ENCODE assay signal across 14 cellular contexts in the genomic region with DNA sequence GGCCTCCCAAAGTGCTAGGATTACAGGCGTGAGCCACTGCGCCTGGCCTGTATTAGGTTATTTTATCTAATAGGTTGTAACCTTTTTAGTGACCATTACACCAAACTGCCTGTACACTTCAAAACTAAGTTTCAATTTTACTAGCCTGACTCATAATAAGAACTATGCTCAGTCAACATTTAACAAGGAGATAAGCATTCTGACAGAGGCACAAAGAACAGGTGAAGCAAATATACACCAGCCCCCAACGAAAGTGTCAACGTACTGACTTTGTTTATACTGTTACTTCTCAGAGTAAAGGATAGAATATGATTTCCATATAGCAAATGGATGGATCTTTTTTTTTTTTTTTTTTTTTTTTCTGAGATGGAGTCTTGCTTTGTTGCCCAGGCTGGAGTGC.
A peak's percentile ranks its signal among the peaks of the same experiment; 100 is the strongest.
DNase-seq lines count a peak whose midpoint lies in the region; ATAC-seq, FAIRE-seq and TF ChIP-seq lines count a peak whose summit lies in the region.
"Had no signal": no experiment of that assay in that cellular context is flagged by ENCODE, and none has a peak within 500 bp of the region (broad histone marks: within the 10 kb centered on the region; RNA-seq: fewer than 3 reads in every experiment).

No MANE protein-coding gene starts in this region.

- DNase-seq in GM10248 (ENCODE audit: extremely low spot score) (peak; percentile 69), GM19240 (ENCODE audit: insufficient read length, low spot score) (peak; percentile 12), HK-2 (ENCODE audit: unreplicated experiment) (no peak), endothelial cell (ENCODE audit: low spot score) (no peak), urothelium cell line (ENCODE audit: low spot score) (no peak), RPMI8226 (no peak)
- DNase-seq: activated effector memory CD4-positive, alpha-beta T cell treated with Interleukin-2 at 50 U/mL for 16 hours; foreskin fibroblast; left ventricle myocardium superior; NCI-H1694 treated with DMSO at 0.1 percent for 48 hours; posterior cingulate gyrus had no signal

- peaks cover 23% of the 10 kb centered on the region for H3K36me3 Mint-ChIP-seq in endothelial cell (ENCODE audit: low read depth, unreplicated experiment)

- ATAC-seq in HG02642 (IDR thresholded peaks at IDR 0.05; ENCODE audit: poor library complexity, unreplicated experiment) (peak; percentile 97), HG03439 (IDR thresholded peaks at IDR 0.05; ENCODE audit: unreplicated experiment) (peak; percentile 99)
- ATAC-seq: left ventricle myocardium superior had no signal

- FAIRE-seq in urothelium cell line (lab: Jason Lieb, UNC), result no peak

- no peak overlapping the region for H3K27ac Mint-ChIP-seq in endothelial cell (ENCODE audit: unreplicated experiment)
- H3K27ac Mint-ChIP-seq: type B pancreatic cell had no signal

- no peak overlapping the region for H3K4me3 Mint-ChIP-seq in endothelial cell (ENCODE audit: unreplicated experiment)
- H3K4me3 Mint-ChIP-seq: type B pancreatic cell had no signal

- POLR2A ChIA-PET in GM10248 (lab: Yijun Ruan, JAX), result no interaction called here

- H3K9me3 Mint-ChIP-seq in endothelial cell (ENCODE audit: unreplicated experiment), result no peaks in the 10 kb centered on the region

- no peaks in the 10 kb centered on the region for H3K4me1 Mint-ChIP-seq in endothelial cell (ENCODE audit: unreplicated experiment)

- CTCF ChIA-PET in GM10248 (lab: Yijun Ruan, JAX), result interaction anchor here (0.6 to 1.9 kb wide), 2 partner anchors 15 kb away, joined by 3 to 8 read pairs; no protein-coding TSS in a partner anchor

- TF ChIP-seq CTCF in GM10248 (IDR thresholded peaks at IDR 0.05; ENCODE audit: control extremely low read depth, extremely low read depth, low read depth, missing control alignments) (no peak), endothelial cell (IDR thresholded peaks at IDR 0.05; ENCODE audit: unreplicated experiment) (no peak)

- H3K27me3 Mint-ChIP-seq in endothelial cell (ENCODE audit: unreplicated experiment), result no peaks in the 10 kb centered on the region
- H3K27me3 Mint-ChIP-seq: type B pancreatic cell had no signal

Comparison
In these comparisons a context has a peak if more than half of its experiments do, and no peak if none do; other contexts are left out.
1. DNase-seq: peak in GM10248 (single experiment) and GM19240 (single experiment); none in HK-2 (single experiment), endothelial cell (single experiment), urothelium cell line (single experiment) and RPMI8226 (single experiment).